In genomic region chr1:179340915-179341314, GRCh38 we compare ENCODE assay signal across 17 cellular contexts. TPM values are rescaled to one million over a fixed set of nuclear protein-coding genes. Genes with fewer than 3 reads are reported as not detected.
"Had no signal": no experiment of that assay in that cellular context is flagged by ENCODE, and none has a peak within 500 bp of the region (broad histone marks: within the 10 kb centered on the region; RNA-seq: fewer than 3 reads in every experiment).

No MANE protein-coding gene starts in this region.

- H3K36me3 Mint-ChIP-seq: WTC11 had no signal

- H3K27ac ChIP-seq: esophagus muscularis mucosa, gastroesophageal sphincter, heart right ventricle, left ventricle myocardium inferior, ovary, right lobe of liver had no signal

- H3K9me3 Mint-ChIP-seq: natural killer cell, WTC11 had no signal

- DNase-seq: activated CD4-positive, alpha-beta T cell treated with anti-CD3 and anti-CD28 coated beads for 36 hours; activated CD4-positive, alpha-beta T cell treated with anti-CD3 and anti-CD28 coated beads, Interleukin-2, amount 50 U/mL, for 48 hours; activated gamma-delta T cell treated with Interleukin-2 at 50 U/mL for 16 hours; effector memory CD4-positive, alpha-beta T cell; heart right ventricle; left ventricle myocardium inferior; mesendoderm; natural killer cell; ovary; right lobe of liver; stimulated activated CD4-positive, alpha-beta T cell treated with anti-CD3 and anti-CD28 coated beads, Interleukin-4, amount 100 ng/mL, for 1 hour had no signal

- H3K36me3 ChIP-seq: ovary had no signal

- H3K27me3 ChIP-seq: esophagus muscularis mucosa, gastroesophageal sphincter, heart right ventricle, ovary, right lobe of liver had no signal

- H3K4me3 Mint-ChIP-seq: activated CD4-positive, alpha-beta T cell treated with anti-CD3 and anti-CD28 coated beads for 36 hours; activated naive CD8-positive, alpha-beta T cell; natural killer cell; WTC11 had no signal

- H3K9me3 ChIP-seq: esophagus muscularis mucosa, gastroesophageal sphincter, heart right ventricle, left ventricle myocardium inferior, ovary, right lobe of liver had no signal

- H3K27ac Mint-ChIP-seq: activated CD4-positive, alpha-beta T cell treated with anti-CD3 and anti-CD28 coated beads for 36 hours; activated naive CD8-positive, alpha-beta T cell; natural killer cell; WTC11 had no signal

- ATAC-seq: activated CD4-positive, alpha-beta T cell treated with anti-CD3 and anti-CD28 coated beads for 36 hours; gastroesophageal sphincter; natural killer cell; WTC11 had no signal

- H3K4me1 ChIP-seq: esophagus muscularis mucosa, gastroesophageal sphincter, left ventricle myocardium inferior, right lobe of liver had no signal

- H3K4me1 Mint-ChIP-seq: activated CD4-positive, alpha-beta T cell treated with anti-CD3 and anti-CD28 coated beads for 36 hours; natural killer cell; WTC11 had no signal

- H3K4me3 ChIP-seq: esophagus muscularis mucosa, gastroesophageal sphincter, heart right ventricle, left ventricle myocardium inferior, ovary, right lobe of liver, smooth muscle cell had no signal

- H3K27me3 Mint-ChIP-seq: activated CD4-positive, alpha-beta T cell treated with anti-CD3 and anti-CD28 coated beads for 36 hours; activated naive CD8-positive, alpha-beta T cell had no signal

RNA-seq across cellular contexts. Expression of gene AXDND1, which starts 24.9 kb away (rescaled TPM):
- total RNA-seq: endothelial cell of umbilical vein, left ventricle myocardium inferior, smooth muscle cell, WTC11 had no signal
